In genomic region chr20:41618807-41619294, GRCh38 we compare ENCODE assay signal across 8 cellular contexts. TPM values are rescaled to one million over a fixed set of nuclear protein-coding genes. Genes with fewer than 3 reads are reported as not detected.
A peak's percentile ranks its signal among the peaks of the same experiment; 100 is the strongest.
DNase-seq lines count a peak whose midpoint lies in the region; ATAC-seq, FAIRE-seq and TF ChIP-seq lines count a peak whose summit lies in the region.

No MANE protein-coding gene starts in this region.

- no peak for ATAC-seq in GM19463 (IDR thresholded peaks at IDR 0.05; ENCODE audit: unreplicated experiment)

- H3K4me3 ChIP-seq in LNCaP clone FGC (ENCODE audit: low read depth, low read length) (peak overlapping the region; percentile 88), astrocyte (ENCODE audit: insufficient read depth, low read depth, low read length) (peak overlapping the region; percentile 53), stomach smooth muscle (ENCODE audit: low read length in 2 of 2) (peak overlapping the region; percentile 47 to 79)

- H3K9me3 ChIP-seq in astrocyte (ENCODE audit: insufficient read depth, low read depth, low read length) (no peaks in the 10 kb centered on the region), stomach smooth muscle (ENCODE audit: control insufficient read depth in 2 of 2, low read length in 2 of 2) (no peaks in the 10 kb centered on the region)

- H3K9ac ChIP-seq in astrocyte (ENCODE audit: low read length) = peak overlapping the region; percentile 62
- H3K9ac ChIP-seq in stomach smooth muscle (ENCODE audit: low read length in 2 of 2) = peak overlapping the region in 1 of 2 donors; percentile 51

- H3K27me3 Mint-ChIP-seq in astrocyte (ENCODE audit: low read depth, unreplicated experiment) = peaks cover 9% of the 10 kb centered on the region

- H3K27me3 ChIP-seq in astrocyte (ENCODE audit: insufficient read depth, low read length) (peaks cover 6% of the 10 kb centered on the region), layer of hippocampus (ENCODE audit: control insufficient read depth, insufficient read depth, low read length) (no peaks in the 10 kb centered on the region), stomach smooth muscle (ENCODE audit: control insufficient read depth in 1 of 2, insufficient read depth in 2 of 2, low read length in 2 of 2) (no peaks in the 10 kb centered on the region)

- peak; percentile 26 for DNase-seq in ELR (ENCODE audit: low read depth)
- DNase-seq in LNCaP clone FGC (ENCODE audit: low read depth) = no peak
- DNase-seq in astrocyte (ENCODE audit: low read depth) = peak; percentile 3
- no peak for DNase-seq in GM10266 (ENCODE audit: extremely low spot score)
- DNase-seq in posterior vena cava (ENCODE audit: low spot score) = no peak

- FAIRE-seq in astrocyte (lab: Jason Lieb, UNC) = no peak

- H3K4me3 Mint-ChIP-seq in astrocyte (ENCODE audit: unreplicated experiment) = peak overlapping the region; percentile 85

- intact Hi-C loops in posterior vena cava (cut with DNase I) = no loop called here

- no peaks in the 10 kb centered on the region for H3K36me3 Mint-ChIP-seq in astrocyte (ENCODE audit: low read depth, unreplicated experiment)

- peaks cover 23% of the 10 kb centered on the region for H3K4me1 Mint-ChIP-seq in astrocyte (ENCODE audit: low read depth, unreplicated experiment)

- peak overlapping the region; percentile 92 for H3K4me2 ChIP-seq in astrocyte (ENCODE audit: low read length)

- H3K4me1 ChIP-seq in astrocyte (ENCODE audit: insufficient read depth, low read length) (peaks cover 8% of the 10 kb centered on the region), stomach smooth muscle (ENCODE audit: control insufficient read depth, insufficient read depth, low read length) (peaks cover 8% of the 10 kb centered on the region)

- no peaks in the 10 kb centered on the region for H3K36me3 ChIP-seq in astrocyte (ENCODE audit: insufficient read depth, low read length)
- no peaks in the 10 kb centered on the region for H3K36me3 ChIP-seq in stomach smooth muscle (ENCODE audit: control insufficient read depth in 2 of 2, insufficient read depth in 2 of 2, low read length in 2 of 2)

- TF ChIP-seq CTCF in LNCaP clone FGC (IDR thresholded peaks at IDR 0.05; ENCODE audit: control insufficient read depth, extremely low read depth, insufficient read depth) = no peak
- no peak for TF ChIP-seq CTCF in astrocyte (IDR thresholded peaks at IDR 0.05; ENCODE audit: insufficient read depth, low read depth, low read length)
- no peak for TF ChIP-seq CTCF in GM10266 (IDR thresholded peaks at IDR 0.05; ENCODE audit: control insufficient read depth, insufficient read depth, low read depth, missing control alignments)

- peaks cover 38% of the 10 kb centered on the region for H3K79me2 ChIP-seq in astrocyte (ENCODE audit: insufficient read depth, low read length)

- peak overlapping the region; percentile 91 for H2AFZ ChIP-seq in astrocyte (ENCODE audit: low read depth, low read length)

- no peaks in the 10 kb centered on the region for H3K9me3 Mint-ChIP-seq in astrocyte (ENCODE audit: unreplicated experiment)

- H3K27ac Mint-ChIP-seq in astrocyte (ENCODE audit: unreplicated experiment) = no peak overlapping the region

- H4K20me1 ChIP-seq in astrocyte (ENCODE audit: insufficient read depth, low read length) = peaks cover 36% of the 10 kb centered on the region

- H3K27ac ChIP-seq in astrocyte (ENCODE audit: low read depth, low read length) = no peak overlapping the region
- H3K27ac ChIP-seq in layer of hippocampus (ENCODE audit: low read depth, low read length) = peak overlapping the region; percentile 42
- H3K27ac ChIP-seq in stomach smooth muscle (ENCODE audit: low read length) = no peak overlapping the region

RNA-seq across cellular contexts. Expression of gene CHD6, which starts 0.7 kb away (rescaled TPM):
- 41.4 and 44.7 TPM in 2 replicates for total RNA-seq in astrocyte
- 10 to 100 TPM; 51.1 to 56.2 TPM for total RNA-seq in posterior vena cava

Comparison
In these comparisons a context has a peak if more than half of its experiments do, and no peak if none do; other contexts are left out.
1. DNase-seq: peak in ELR (single experiment) and astrocyte (single experiment); none in LNCaP clone FGC (single experiment), GM10266 (single experiment) and posterior vena cava (single experiment).
2. Peak in every context shown above with its lines, with median percentiles within 50 percentile points of each other: H3K4me3 ChIP-seq.